In the genomic region with DNA sequence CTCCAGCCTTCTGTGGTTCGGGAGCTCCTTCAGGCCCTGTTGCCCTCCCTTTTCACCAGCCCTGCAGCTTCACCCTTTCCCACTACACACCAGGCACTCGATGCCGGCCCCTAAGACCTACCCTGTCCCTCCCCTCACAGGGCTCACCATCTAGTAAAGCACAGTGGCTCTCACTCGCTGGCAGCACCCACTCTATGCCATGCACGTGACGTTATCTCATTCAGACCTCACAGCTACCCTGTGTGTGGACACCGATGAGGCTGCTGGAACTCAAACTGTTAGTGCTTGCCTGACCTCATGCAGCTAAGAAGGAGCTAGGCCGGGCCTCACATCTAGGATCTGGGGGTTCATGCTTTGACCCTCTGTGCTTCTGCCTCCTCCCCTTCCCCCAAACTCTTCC, we compare ENCODE assay signal across 30 cellular contexts. TPM values are rescaled to one million over a fixed set of nuclear protein-coding genes. Genes with fewer than 3 reads are reported as not detected.
"Had no signal": no experiment of that assay in that cellular context is flagged by ENCODE, and none has a peak within 500 bp of the region (broad histone marks: within the 10 kb centered on the region; RNA-seq: fewer than 3 reads in every experiment).

No MANE protein-coding gene starts in this region.

- H3K27me3 Mint-ChIP-seq: dendritic cell treated with granulocyte-macrophage colony-stimulating factor and Interleukin-4, amounts not matched to agents 40 ng/mL and 50 ng/mL, for 4 days; memory B cell had no signal

- H3K9me3 Mint-ChIP-seq: dendritic cell treated with granulocyte-macrophage colony-stimulating factor and Interleukin-4, amounts not matched to agents 40 ng/mL and 50 ng/mL, for 4 days; endodermal cell; memory B cell; natural killer cell; neural progenitor cell; stimulated activated effector memory CD8-positive, alpha-beta T cell treated with anti-CD3 and anti-CD28 coated beads, Interleukin-12 subunit alpha, Interleukin-12 subunit beta, amount 100 ng/mL, for 72 hours had no signal

- H3K4me2 ChIP-seq: neural progenitor cell, smooth muscle cell had no signal

- H3K9me3 ChIP-seq: colonic mucosa, gastrocnemius medialis, psoas muscle, right lobe of liver, stomach, thyroid gland, vagina had no signal

- H3K27me3 ChIP-seq: colonic mucosa, gastrocnemius medialis, neural progenitor cell, right lobe of liver, stomach, thyroid gland, vagina had no signal

- H3K4me1 ChIP-seq: colonic mucosa, gastrocnemius medialis, psoas muscle, right lobe of liver, stomach, thyroid gland, vagina had no signal

- H3K4me3 ChIP-seq: colonic mucosa, gastrocnemius medialis, lung, neural progenitor cell, psoas muscle, right lobe of liver, smooth muscle cell, stomach, thyroid gland, vagina had no signal

- H3K9ac ChIP-seq: neural progenitor cell had no signal

- H3K4me3 Mint-ChIP-seq: dendritic cell treated with granulocyte-macrophage colony-stimulating factor and Interleukin-4, amounts not matched to agents 40 ng/mL and 50 ng/mL, for 4 days; endodermal cell; memory B cell; natural killer cell; neural progenitor cell; stimulated activated effector memory CD8-positive, alpha-beta T cell treated with anti-CD3 and anti-CD28 coated beads, Interleukin-12 subunit alpha, Interleukin-12 subunit beta, amount 100 ng/mL, for 72 hours had no signal

- DNase-seq: colonic mucosa; effector CD8-positive, alpha-beta T cell; endodermal cell; foreskin fibroblast; gastrocnemius medialis; head of caudate nucleus; hippocampal formation; left colon; natural killer cell; nucleus accumbens; psoas muscle; right lobe of liver; stimulated activated CD4-positive, alpha-beta T cell treated with anti-CD3 and anti-CD28 coated beads, Interleukin-12 subunit alpha, Interleukin-12 subunit beta, amount 100 ng/mL, for 4 hours; stimulated activated CD4-positive, alpha-beta T cell treated with anti-CD3 and anti-CD28 coated beads, Interleukin-1b, Interleukin-23, amount 100 ng/mL, for 48 hours; stimulated activated CD4-positive, alpha-beta T cell treated with anti-CD3 and anti-CD28 coated beads, Interleukin-4, amount 100 ng/mL, for 24 hours; stimulated activated naive CD4-positive, alpha-beta T cell treated with Interleukin-2 at 50 U/mL for 16 hours; stomach; thyroid gland; trophoblast cell had no signal

- H3K4me1 Mint-ChIP-seq: memory B cell; natural killer cell; neural progenitor cell; stimulated activated effector memory CD8-positive, alpha-beta T cell treated with anti-CD3 and anti-CD28 coated beads, Interleukin-12 subunit alpha, Interleukin-12 subunit beta, amount 100 ng/mL, for 72 hours had no signal

- H3K27ac ChIP-seq: colonic mucosa, epithelial cell of prostate, gastrocnemius medialis, neural progenitor cell, psoas muscle, right lobe of liver, stomach, thyroid gland, vagina had no signal

- H3K36me3 Mint-ChIP-seq: memory B cell, natural killer cell had no signal

- H3K27ac Mint-ChIP-seq: dendritic cell treated with granulocyte-macrophage colony-stimulating factor and Interleukin-4, amounts not matched to agents 40 ng/mL and 50 ng/mL, for 4 days; endodermal cell; memory B cell; natural killer cell; neural progenitor cell; stimulated activated effector memory CD8-positive, alpha-beta T cell treated with anti-CD3 and anti-CD28 coated beads, Interleukin-12 subunit alpha, Interleukin-12 subunit beta, amount 100 ng/mL, for 72 hours had no signal

- ATAC-seq: esophagus mucosa; gastrocnemius medialis; left colon; natural killer cell; psoas muscle; right lobe of liver; stimulated activated effector memory CD8-positive, alpha-beta T cell treated with anti-CD3 and anti-CD28 coated beads, Interleukin-12 subunit alpha, Interleukin-12 subunit beta, amount 100 ng/mL, for 72 hours had no signal

- H2AFZ ChIP-seq: neural progenitor cell had no signal

- H3K36me3 ChIP-seq: colonic mucosa, neural progenitor cell, right lobe of liver, vagina had no signal

RNA-seq across cellular contexts. Expression of gene SCN3B, which starts 45.5 kb away (rescaled TPM):
- total RNA-seq: mononuclear cell, natural killer cell, osteocyte had no signal
